ENCODE assay signal across 8 cellular contexts in the genomic region with DNA sequence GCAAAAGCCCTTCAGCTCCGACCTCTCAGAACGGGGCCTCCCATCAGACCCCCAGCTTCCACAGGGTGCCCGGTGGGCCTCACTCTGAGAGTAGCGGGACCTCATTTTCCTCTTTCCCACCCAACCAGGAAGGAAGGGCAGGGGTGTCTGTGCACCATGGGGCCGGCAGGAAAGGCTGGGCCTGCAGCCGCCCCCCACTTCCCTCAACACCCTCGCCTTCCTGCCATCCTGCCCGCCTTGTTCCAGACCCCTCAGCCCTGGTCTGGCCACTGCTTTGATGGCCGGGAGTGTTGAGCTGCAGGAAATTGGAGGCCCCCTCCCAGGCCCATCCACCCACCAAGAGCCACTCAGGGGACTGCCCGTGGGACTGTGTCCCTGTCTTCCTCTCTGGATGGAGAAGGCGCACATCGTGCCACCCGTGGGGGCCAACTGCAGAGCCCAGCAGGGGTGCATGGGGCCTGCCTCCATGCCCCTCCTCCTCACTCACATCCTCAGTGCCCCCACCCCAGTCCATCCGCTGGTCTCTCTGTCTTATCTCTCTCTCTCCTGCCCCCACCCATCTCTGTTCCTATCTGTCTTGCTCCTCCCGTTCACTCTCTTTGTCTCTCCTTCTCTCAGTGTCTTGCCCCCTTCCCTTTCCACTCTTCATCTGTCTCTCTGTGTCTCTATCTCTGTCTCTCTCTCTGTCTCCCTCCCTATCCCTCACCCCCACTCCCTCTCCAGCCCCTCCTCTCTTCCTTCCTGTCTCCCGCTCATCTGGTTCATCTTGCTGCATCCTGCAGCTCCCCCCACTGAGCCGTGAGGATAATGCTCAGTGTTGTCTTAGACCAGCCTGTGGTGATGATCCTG. TPM values are rescaled to one million over a fixed set of nuclear protein-coding genes. Genes with fewer than 3 reads are reported as not detected.
DNase-seq lines count a peak whose midpoint lies in the region; ATAC-seq and TF ChIP-seq lines count a peak whose summit lies in the region.

No MANE protein-coding gene starts in this region.

- H3K27ac Mint-ChIP-seq in endothelial cell (ENCODE audit: unreplicated experiment), result peak overlapping the region; percentile 93

- H3K36me3 Mint-ChIP-seq in endothelial cell (ENCODE audit: low read depth, unreplicated experiment), result peaks cover 18% of the 10 kb centered on the region

- peaks cover 8 to 39% (median 14%) of the 10 kb centered on the region in 3 experiments for H3K27me3 ChIP-seq in neuronal stem cell (ENCODE audit: control insufficient read depth in 3 of 3, insufficient read depth in 3 of 3, low read depth in 1 of 3, low read length in 3 of 3)

- no peaks in the 10 kb centered on the region for H3K79me2 ChIP-seq in OCI-LY7 (ENCODE audit: insufficient read depth, low read depth, low read length)

- no peak overlapping the region for H2BK5ac ChIP-seq in neuronal stem cell (ENCODE audit: low read length)

- peaks cover 10% of the 10 kb centered on the region for H3K79me1 ChIP-seq in neuronal stem cell (ENCODE audit: low read depth, low read length)

- H2BK120ac ChIP-seq in neuronal stem cell (ENCODE audit: low read depth, low read length), result no peak overlapping the region

- peak overlapping the region; percentile 97 for H2AK5ac ChIP-seq in neuronal stem cell (ENCODE audit: low read depth, low read length)

- H3K36me3 ChIP-seq in OCI-LY7 (ENCODE audit: insufficient read depth, low read length) (no peaks in the 10 kb centered on the region), neuronal stem cell (replicated peaks in 1 of 2; ENCODE audit: control insufficient read depth in 2 of 2, insufficient read depth in 2 of 2, low read length in 2 of 2) (no peaks in the 10 kb centered on the region)

- H3K4me3 ChIP-seq in OCI-LY7 (ENCODE audit: low read depth, low read length, poor library complexity, severe bottlenecking) (no peak overlapping the region), neuronal stem cell (ENCODE audit: low read length in 2 of 2) (no peak overlapping the region)

- H2BK15ac ChIP-seq in neuronal stem cell (ENCODE audit: low read length), result peak overlapping the region; percentile 69

- ATAC-seq in HG02970 (IDR thresholded peaks at IDR 0.05; ENCODE audit: low FRiP score, unreplicated experiment) (no peak), GM21825 (IDR thresholded peaks at IDR 0.05; ENCODE audit: unreplicated experiment) (no peak)

- H2BK12ac ChIP-seq in neuronal stem cell (ENCODE audit: low read length), result peak overlapping the region; percentile 87

- CTCF ChIA-PET in OCI-LY7 (lab: Charles Lee; ENCODE audit: unreplicated experiment), result interaction anchor here (0.5 kb wide), 1 partner anchor 9 kb away, joined by 3 read pairs; no protein-coding TSS in a partner anchor

- DNase-seq in NCI-H748 (lab: John Stamatoyannopoulos, UW; ENCODE audit: unreplicated experiment), result peak; percentile 23
- no peak for DNase-seq in NCI-H748 treated with DMSO at 0.1 percent for 48 hours (lab: John Stamatoyannopoulos, UW)
- peak; percentile 58 for DNase-seq in OCI-LY7 (ENCODE audit: low spot score)
- peak; percentile 57 for DNase-seq in endothelial cell (ENCODE audit: low spot score)
- DNase-seq in neuronal stem cell (ENCODE audit: low spot score), result no peak
- DNase-seq in mesenteric fat pad (ENCODE audit: low spot score), result no peak

- H3K4me1 ChIP-seq in OCI-LY7 (ENCODE audit: insufficient read depth, low read length, poor library complexity, severe bottlenecking) (no peaks in the 10 kb centered on the region), neuronal stem cell (ENCODE audit: control insufficient read depth in 2 of 2, insufficient read depth in 1 of 2, low read depth in 1 of 2, low read length in 2 of 2) (peaks cover 28 to 45% of the 10 kb centered on the region in 2 donors)

- no peaks in the 10 kb centered on the region for H3K9me3 Mint-ChIP-seq in endothelial cell (ENCODE audit: unreplicated experiment)

- POLR2A ChIA-PET in OCI-LY7 (lab: Charles Lee), result interaction anchor here (0.7 kb wide), 1 partner anchor 82 kb away, joined by 6 read pairs; no protein-coding TSS in a partner anchor

- H3K18ac ChIP-seq in neuronal stem cell (ENCODE audit: low read length), result peak overlapping the region; percentile 73

- H3K4me3 Mint-ChIP-seq in endothelial cell (ENCODE audit: unreplicated experiment), result peak overlapping the region; percentile 43

- no TSS peak for BruUV-seq in OCI-LY7 (replicated peaks; lab: Mats Ljungman, UMichigan)

- no peaks in the 10 kb centered on the region for H4K20me1 ChIP-seq in OCI-LY7 (ENCODE audit: insufficient read depth, low read length)

- H4K8ac ChIP-seq in neuronal stem cell (ENCODE audit: low read depth, low read length), result no peak overlapping the region

- H3K4me2 ChIP-seq in OCI-LY7 (ENCODE audit: low read length) (no peak overlapping the region), neuronal stem cell (ENCODE audit: insufficient read depth, low read length, poor library complexity, severe bottlenecking) (no peak overlapping the region)

- H3K27me3 Mint-ChIP-seq in endothelial cell (ENCODE audit: unreplicated experiment), result peaks cover 31% of the 10 kb centered on the region

- H3K14ac ChIP-seq in neuronal stem cell (ENCODE audit: low read length), result peak overlapping the region; percentile 73

- peak overlapping the region; percentile 2 for H3K9ac ChIP-seq in neuronal stem cell (ENCODE audit: low read depth, low read length, poor library complexity)

- peak overlapping the region; percentile 11 for H3K23ac ChIP-seq in neuronal stem cell (ENCODE audit: low read depth, low read length, poor library complexity)

- no CpG with 5 or more reads among the region's 17 CpGs for WGBS in neuronal stem cell (ENCODE audit: extremely low coverage in 2 of 2, insufficient read length in 2 of 2, insufficient replicate concordance in 1 of 2), 2 donors

- H3K9me2 ChIP-seq in OCI-LY7 (ENCODE audit: insufficient read depth, low read length), result no peaks in the 10 kb centered on the region

- H3K27ac ChIP-seq in OCI-LY7 (ENCODE audit: low read depth, low read length, poor library complexity, severe bottlenecking) (no peak overlapping the region), neuronal stem cell (replicated peaks; ENCODE audit: low read length) (no peak overlapping the region)

- intact Hi-C loops in OCI-LY7 (cut with micrococcal nuclease; ENCODE audit: unreplicated experiment), result loop anchor here (1.0 kb wide), 1 partner anchor 118 kb away; no protein-coding TSS in a partner anchor

- no peak overlapping the region for H4K91ac ChIP-seq in neuronal stem cell (ENCODE audit: low read depth, low read length, poor library complexity)

- no peaks in the 10 kb centered on the region for H3K9me3 ChIP-seq in OCI-LY7 (ENCODE audit: low read length)
- peaks cover 0 to 5% of the 10 kb centered on the region in 2 donors for H3K9me3 ChIP-seq in neuronal stem cell (replicated peaks in 1 of 2; ENCODE audit: control insufficient read depth in 2 of 2, insufficient read depth in 1 of 2, low read depth in 1 of 2, low read length in 2 of 2)

- H3K4ac ChIP-seq in neuronal stem cell (ENCODE audit: low read length), result no peak overlapping the region

- no peak overlapping the region for H2AFZ ChIP-seq in OCI-LY7 (ENCODE audit: low read length)
- peak overlapping the region; percentile 64 for H2AFZ ChIP-seq in neuronal stem cell (ENCODE audit: low read length)

- peaks cover 66% of the 10 kb centered on the region for H3K4me1 Mint-ChIP-seq in endothelial cell (ENCODE audit: unreplicated experiment)

- TF ChIP-seq CTCF in OCI-LY7 (conservative IDR thresholded peaks at IDR 0.05; ENCODE audit: low read length) (peak; percentile 68), endothelial cell (IDR thresholded peaks at IDR 0.05; ENCODE audit: unreplicated experiment) (no peak)

RNA-seq across cellular contexts. Expression of gene PLXND1, which starts 1.8 kb away (rescaled TPM):
- 6.0 and 6.8 TPM in 2 replicates for total RNA-seq in OCI-LY7 (2014; rRNA removed; shearing (Covaris generic))
- total RNA-seq in OCI-LY7 (2022) (4.7 and 5.3 TPM in 2 replicates), endothelial cell (ENCODE audit: unreplicated experiment) (1,753 TPM), mesenteric fat pad (265 TPM)
- polyA plus RNA-seq in neuronal stem cell (2013, experiment 1 of 2), result 43.7 TPM
- polyA plus RNA-seq in neuronal stem cell (2013, experiment 2 of 2), result 41.8 TPM

Comparison
In these comparisons a context has a peak if more than half of its experiments do, and no peak if none do; other contexts are left out.
1. DNase-seq: peak in NCI-H748 (single experiment), OCI-LY7 (single experiment) and endothelial cell (single experiment); none in NCI-H748 treated with DMSO at 0.1 percent for 48 hours (single experiment), neuronal stem cell (single experiment) and mesenteric fat pad (single experiment).
2. RNA of gene PLXND1, which starts 1.8 kb away (total RNA-seq): 1,753 TPM in endothelial cell (single experiment) and 265 TPM in mesenteric fat pad (single experiment); 4.7 to 6.8 TPM in OCI-LY7; every median in the first group is over 10 times any median in the second.